1 cellular context compared by ENCODE assay signal in the genomic region with DNA sequence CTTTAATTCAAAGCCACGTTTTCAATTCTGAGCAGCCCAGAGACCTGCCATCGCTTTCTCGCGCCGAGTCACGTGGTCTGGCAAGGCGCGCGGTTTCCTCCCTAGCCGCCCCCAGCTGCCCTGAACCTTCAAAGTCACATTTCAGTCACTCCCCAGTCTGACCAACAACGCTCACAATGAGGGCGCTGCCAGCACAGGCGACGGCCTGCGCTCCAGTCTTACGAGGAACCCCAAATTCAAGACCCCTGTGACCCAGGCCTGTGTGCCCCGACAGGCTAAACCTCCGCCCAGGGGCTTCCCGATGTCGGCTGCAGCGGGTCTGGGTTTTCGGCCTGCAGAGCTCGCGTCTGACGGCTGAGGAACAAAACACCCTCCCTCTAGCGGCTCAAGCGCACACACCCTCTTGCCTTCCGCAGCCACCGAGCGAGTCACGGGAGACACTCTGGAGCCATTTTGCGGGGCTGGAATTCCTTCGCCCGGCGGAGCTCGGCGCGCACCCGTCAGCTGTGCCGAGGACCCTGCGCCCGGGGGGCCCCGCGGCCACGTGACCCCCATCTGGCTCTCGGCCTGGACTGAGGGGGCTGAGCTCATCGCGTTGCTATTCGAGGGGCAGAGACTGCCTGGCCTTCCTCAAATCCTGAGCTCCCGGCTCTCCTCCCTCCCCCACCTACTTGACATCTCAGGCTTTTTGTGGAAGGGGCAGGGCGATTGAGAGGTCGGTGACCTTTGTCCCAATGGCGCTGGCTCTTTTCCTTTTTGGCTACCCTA.
TF ChIP-seq lines count a peak whose summit lies in the region.

No MANE protein-coding gene starts in this region.

TF ChIP-seq in HepG2, 621 proteins besides CTCF, POLR2A, EP300 and RAD21 (continued from another document and continues in another):
- TF ChIP-seq NONO (IDR thresholded peaks at IDR 0.05): no peak
- TF ChIP-seq NONO (CRISPR knock-in tag; conservative IDR thresholded peaks at IDR 0.05): peak; percentile 86; the same call in 1 of the 2 replicates
- no peak for TF ChIP-seq CEBPB (IDR thresholded peaks at IDR 0.05; ENCODE audit: borderline replicate concordance, low read depth, low read length)
- no peak for TF ChIP-seq ZNF468 (CRISPR knock-in tag; IDR thresholded peaks at IDR 0.05)
- TF ChIP-seq, protein P1, sequence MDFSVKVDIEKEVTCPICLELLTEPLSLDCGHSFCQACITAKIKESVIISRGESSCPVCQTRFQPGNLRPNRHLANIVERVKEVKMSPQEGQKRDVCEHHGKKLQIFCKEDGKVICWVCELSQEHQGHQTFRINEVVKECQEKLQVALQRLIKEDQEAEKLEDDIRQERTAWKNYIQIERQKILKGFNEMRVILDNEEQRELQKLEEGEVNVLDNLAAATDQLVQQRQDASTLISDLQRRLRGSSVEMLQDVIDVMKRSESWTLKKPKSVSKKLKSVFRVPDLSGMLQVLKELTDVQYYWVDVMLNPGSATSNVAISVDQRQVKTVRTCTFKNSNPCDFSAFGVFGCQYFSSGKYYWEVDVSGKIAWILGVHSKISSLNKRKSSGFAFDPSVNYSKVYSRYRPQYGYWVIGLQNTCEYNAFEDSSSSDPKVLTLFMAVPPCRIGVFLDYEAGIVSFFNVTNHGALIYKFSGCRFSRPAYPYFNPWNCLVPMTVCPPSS (IDR thresholded peaks at IDR 0.05): no peak
- TF ChIP-seq, protein P2, sequence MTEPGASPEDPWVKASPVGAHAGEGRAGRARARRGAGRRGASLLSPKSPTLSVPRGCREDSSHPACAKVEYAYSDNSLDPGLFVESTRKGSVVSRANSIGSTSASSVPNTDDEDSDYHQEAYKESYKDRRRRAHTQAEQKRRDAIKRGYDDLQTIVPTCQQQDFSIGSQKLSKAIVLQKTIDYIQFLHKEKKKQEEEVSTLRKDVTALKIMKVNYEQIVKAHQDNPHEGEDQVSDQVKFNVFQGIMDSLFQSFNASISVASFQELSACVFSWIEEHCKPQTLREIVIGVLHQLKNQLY (CRISPR knock-in tag; IDR thresholded peaks at IDR 0.05): no peak
- TF ChIP-seq ZFP36L1 (CRISPR knock-in tag; IDR thresholded peaks at IDR 0.05): no peak
- TF ChIP-seq TBX2 (CRISPR knock-in tag; IDR thresholded peaks at IDR 0.05; ENCODE audit: borderline replicate concordance): peak; percentile 40; the same call in 1 of the 2 replicates
- peak; percentile 35; the same call in 1 of the 2 replicates for TF ChIP-seq KLF6 (CRISPR knock-in tag; IDR thresholded peaks at IDR 0.05)
- no peak; the same call in 1 of the 2 replicates for TF ChIP-seq NAIF1 (CRISPR knock-in tag; IDR thresholded peaks at IDR 0.05; ENCODE audit: borderline replicate concordance)
- TF ChIP-seq ZNF577 (CRISPR knock-in tag; IDR thresholded peaks at IDR 0.05; ENCODE audit: borderline replicate concordance, low read depth): no peak
- peak; percentile 64; the same call in 1 of the 2 replicates for TF ChIP-seq AKAP8 (CRISPR knock-in tag; IDR thresholded peaks at IDR 0.05)
- TF ChIP-seq ZNF850 (CRISPR knock-in tag; conservative IDR thresholded peaks at IDR 0.05): no peak
- peak; percentile 90; the same call in 1 of the 2 replicates for TF ChIP-seq ZNF775 (CRISPR knock-in tag; IDR thresholded peaks at IDR 0.05; ENCODE audit: borderline replicate concordance)
- TF ChIP-seq ZNF496 (CRISPR knock-in tag; IDR thresholded peaks at IDR 0.05; ENCODE audit: insufficient replicate concordance): no peak
- TF ChIP-seq HCFC1 (IDR thresholded peaks at IDR 0.05; ENCODE audit: low read depth, low read length): 0 out of 2 replicates have a peak, but pooled peaks have one; percentile 23
- TF ChIP-seq, protein P3, sequence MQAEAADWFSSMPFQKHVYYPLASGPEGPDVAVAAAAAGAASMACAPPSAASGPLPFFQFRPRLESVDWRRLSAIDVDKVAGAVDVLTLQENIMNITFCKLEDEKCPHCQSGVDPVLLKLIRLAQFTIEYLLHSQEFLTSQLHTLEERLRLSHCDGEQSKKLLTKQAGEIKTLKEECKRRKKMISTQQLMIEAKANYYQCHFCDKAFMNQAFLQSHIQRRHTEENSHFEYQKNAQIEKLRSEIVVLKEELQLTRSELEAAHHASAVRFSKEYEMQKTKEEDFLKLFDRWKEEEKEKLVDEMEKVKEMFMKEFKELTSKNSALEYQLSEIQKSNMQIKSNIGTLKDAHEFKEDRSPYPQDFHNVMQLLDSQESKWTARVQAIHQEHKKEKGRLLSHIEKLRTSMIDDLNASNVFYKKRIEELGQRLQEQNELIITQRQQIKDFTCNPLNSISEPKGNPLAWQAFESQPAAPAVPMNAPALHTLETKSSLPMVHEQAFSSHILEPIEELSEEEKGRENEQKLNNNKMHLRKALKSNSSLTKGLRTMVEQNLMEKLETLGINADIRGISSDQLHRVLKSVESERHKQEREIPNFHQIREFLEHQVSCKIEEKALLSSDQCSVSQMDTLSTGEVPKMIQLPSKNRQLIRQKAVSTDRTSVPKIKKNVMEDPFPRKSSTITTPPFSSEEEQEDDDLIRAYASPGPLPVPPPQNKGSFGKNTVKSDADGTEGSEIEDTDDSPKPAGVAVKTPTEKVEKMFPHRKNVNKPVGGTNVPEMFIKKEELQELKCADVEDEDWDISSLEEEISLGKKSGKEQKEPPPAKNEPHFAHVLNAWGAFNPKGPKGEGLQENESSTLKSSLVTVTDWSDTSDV (CRISPR knock-in tag; IDR thresholded peaks at IDR 0.05): 0 out of 2 replicates have a peak, but pooled peaks have one; percentile 76
- peak; percentile 81 for TF ChIP-seq PAF1 (CRISPR knock-in tag; IDR thresholded peaks at IDR 0.05)
- TF ChIP-seq, protein P4, sequence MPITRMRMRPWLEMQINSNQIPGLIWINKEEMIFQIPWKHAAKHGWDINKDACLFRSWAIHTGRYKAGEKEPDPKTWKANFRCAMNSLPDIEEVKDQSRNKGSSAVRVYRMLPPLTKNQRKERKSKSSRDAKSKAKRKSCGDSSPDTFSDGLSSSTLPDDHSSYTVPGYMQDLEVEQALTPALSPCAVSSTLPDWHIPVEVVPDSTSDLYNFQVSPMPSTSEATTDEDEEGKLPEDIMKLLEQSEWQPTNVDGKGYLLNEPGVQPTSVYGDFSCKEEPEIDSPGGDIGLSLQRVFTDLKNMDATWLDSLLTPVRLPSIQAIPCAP (CRISPR knock-in tag; IDR thresholded peaks at IDR 0.05; ENCODE audit: low read depth): no peak
- TF ChIP-seq CBX1 (IDR thresholded peaks at IDR 0.05; ENCODE audit: low read depth): peak; percentile 67
- TF ChIP-seq ZNF430 (CRISPR knock-in tag; IDR thresholded peaks at IDR 0.05): peak; percentile 76; the same call in 1 of the 2 replicates
- peak; percentile 91 for TF ChIP-seq ZMYM4 (CRISPR knock-in tag; IDR thresholded peaks at IDR 0.05)
- TF ChIP-seq KLF13 (CRISPR knock-in tag; IDR thresholded peaks at IDR 0.05): no peak
- no peak for TF ChIP-seq ZNF282 (IDR thresholded peaks at IDR 0.05; ENCODE audit: partially characterized antibody)
- no peak for TF ChIP-seq PHB2 (IDR thresholded peaks at IDR 0.05; ENCODE audit: partially characterized antibody)
- TF ChIP-seq, protein P5, sequence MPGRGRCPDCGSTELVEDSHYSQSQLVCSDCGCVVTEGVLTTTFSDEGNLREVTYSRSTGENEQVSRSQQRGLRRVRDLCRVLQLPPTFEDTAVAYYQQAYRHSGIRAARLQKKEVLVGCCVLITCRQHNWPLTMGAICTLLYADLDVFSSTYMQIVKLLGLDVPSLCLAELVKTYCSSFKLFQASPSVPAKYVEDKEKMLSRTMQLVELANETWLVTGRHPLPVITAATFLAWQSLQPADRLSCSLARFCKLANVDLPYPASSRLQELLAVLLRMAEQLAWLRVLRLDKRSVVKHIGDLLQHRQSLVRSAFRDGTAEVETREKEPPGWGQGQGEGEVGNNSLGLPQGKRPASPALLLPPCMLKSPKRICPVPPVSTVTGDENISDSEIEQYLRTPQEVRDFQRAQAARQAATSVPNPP (CRISPR knock-in tag; IDR thresholded peaks at IDR 0.05): peak; percentile 97; the same call in 1 of the 2 replicates
- no peak for TF ChIP-seq ZNF337 (CRISPR knock-in tag; IDR thresholded peaks at IDR 0.05; ENCODE audit: borderline replicate concordance, low read depth)
- no peak for TF ChIP-seq PITX1 (CRISPR knock-in tag; IDR thresholded peaks at IDR 0.05)
- TF ChIP-seq ZNF17 (CRISPR knock-in tag; IDR thresholded peaks at IDR 0.05): 0 out of 2 replicates have a peak, but pooled peaks have one; percentile 44
- no peak for TF ChIP-seq CBX2 (IDR thresholded peaks at IDR 0.05; ENCODE audit: low read depth, low read length)
- no peak for TF ChIP-seq CBX2 (CRISPR knock-in tag; IDR thresholded peaks at IDR 0.05; ENCODE audit: low read depth)
- TF ChIP-seq, protein P6, sequence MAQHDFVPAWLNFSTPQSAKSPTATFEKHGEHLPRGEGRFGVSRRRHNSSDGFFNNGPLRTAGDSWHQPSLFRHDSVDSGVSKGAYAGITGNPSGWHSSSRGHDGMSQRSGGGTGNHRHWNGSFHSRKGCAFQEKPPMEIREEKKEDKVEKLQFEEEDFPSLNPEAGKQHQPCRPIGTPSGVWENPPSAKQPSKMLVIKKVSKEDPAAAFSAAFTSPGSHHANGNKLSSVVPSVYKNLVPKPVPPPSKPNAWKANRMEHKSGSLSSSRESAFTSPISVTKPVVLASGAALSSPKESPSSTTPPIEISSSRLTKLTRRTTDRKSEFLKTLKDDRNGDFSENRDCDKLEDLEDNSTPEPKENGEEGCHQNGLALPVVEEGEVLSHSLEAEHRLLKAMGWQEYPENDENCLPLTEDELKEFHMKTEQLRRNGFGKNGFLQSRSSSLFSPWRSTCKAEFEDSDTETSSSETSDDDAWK (CRISPR knock-in tag; IDR thresholded peaks at IDR 0.05): no peak
- peak; percentile 64; the same call in 1 of the 2 replicates for TF ChIP-seq ZNF766 (CRISPR knock-in tag; IDR thresholded peaks at IDR 0.05; ENCODE audit: borderline replicate concordance)
- TF ChIP-seq SOX13 (IDR thresholded peaks at IDR 0.05): no peak
- TF ChIP-seq SOX13 (CRISPR knock-in tag; conservative IDR thresholded peaks at IDR 0.05 in 1 of 2, IDR thresholded peaks at IDR 0.05 in 1 of 2): no peak
- no peak; the same call in 1 of the 2 replicates for TF ChIP-seq KMT2A (CRISPR knock-in tag; IDR thresholded peaks at IDR 0.05)
- TF ChIP-seq, protein P7, sequence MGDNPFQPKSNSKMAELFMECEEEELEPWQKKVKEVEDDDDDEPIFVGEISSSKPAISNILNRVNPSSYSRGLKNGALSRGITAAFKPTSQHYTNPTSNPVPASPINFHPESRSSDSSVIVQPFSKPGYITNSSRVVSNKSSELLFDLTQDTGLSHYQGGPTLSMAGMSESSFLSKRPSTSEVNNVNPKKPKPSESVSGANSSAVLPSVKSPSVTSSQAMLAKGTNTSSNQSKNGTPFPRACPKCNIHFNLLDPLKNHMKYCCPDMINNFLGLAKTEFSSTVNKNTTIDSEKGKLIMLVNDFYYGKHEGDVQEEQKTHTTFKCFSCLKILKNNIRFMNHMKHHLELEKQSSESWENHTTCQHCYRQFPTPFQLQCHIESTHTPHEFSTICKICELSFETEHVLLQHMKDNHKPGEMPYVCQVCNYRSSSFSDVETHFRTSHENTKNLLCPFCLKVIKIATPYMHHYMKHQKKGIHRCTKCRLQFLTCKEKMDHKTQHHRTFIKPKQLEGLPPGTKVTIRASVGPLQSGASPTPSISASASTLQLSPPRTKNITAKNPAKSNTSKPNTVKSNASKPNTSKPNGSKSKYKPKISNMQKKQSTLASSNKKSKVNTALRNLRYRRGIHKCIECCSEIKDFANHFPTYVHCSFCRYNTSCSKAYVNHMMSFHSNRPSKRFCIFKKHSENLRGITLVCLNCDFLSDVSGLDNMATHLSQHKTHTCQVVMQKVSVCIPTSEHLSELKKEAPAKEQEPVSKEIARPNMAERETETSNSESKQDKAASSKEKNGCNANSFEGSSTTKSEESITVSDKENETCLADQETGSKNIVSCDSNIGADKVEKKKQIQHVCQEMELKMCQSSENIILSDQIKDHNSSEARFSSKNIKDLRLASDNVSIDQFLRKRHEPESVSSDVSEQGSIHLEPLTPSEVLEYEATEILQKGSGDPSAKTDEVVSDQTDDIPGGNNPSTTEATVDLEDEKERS (CRISPR knock-in tag; IDR thresholded peaks at IDR 0.05): peak; percentile 74; the same call in 1 of the 2 replicates
- no peak for TF ChIP-seq ZBTB1 (CRISPR knock-in tag; IDR thresholded peaks at IDR 0.05; ENCODE audit: borderline replicate concordance)
- TF ChIP-seq, protein P8, sequence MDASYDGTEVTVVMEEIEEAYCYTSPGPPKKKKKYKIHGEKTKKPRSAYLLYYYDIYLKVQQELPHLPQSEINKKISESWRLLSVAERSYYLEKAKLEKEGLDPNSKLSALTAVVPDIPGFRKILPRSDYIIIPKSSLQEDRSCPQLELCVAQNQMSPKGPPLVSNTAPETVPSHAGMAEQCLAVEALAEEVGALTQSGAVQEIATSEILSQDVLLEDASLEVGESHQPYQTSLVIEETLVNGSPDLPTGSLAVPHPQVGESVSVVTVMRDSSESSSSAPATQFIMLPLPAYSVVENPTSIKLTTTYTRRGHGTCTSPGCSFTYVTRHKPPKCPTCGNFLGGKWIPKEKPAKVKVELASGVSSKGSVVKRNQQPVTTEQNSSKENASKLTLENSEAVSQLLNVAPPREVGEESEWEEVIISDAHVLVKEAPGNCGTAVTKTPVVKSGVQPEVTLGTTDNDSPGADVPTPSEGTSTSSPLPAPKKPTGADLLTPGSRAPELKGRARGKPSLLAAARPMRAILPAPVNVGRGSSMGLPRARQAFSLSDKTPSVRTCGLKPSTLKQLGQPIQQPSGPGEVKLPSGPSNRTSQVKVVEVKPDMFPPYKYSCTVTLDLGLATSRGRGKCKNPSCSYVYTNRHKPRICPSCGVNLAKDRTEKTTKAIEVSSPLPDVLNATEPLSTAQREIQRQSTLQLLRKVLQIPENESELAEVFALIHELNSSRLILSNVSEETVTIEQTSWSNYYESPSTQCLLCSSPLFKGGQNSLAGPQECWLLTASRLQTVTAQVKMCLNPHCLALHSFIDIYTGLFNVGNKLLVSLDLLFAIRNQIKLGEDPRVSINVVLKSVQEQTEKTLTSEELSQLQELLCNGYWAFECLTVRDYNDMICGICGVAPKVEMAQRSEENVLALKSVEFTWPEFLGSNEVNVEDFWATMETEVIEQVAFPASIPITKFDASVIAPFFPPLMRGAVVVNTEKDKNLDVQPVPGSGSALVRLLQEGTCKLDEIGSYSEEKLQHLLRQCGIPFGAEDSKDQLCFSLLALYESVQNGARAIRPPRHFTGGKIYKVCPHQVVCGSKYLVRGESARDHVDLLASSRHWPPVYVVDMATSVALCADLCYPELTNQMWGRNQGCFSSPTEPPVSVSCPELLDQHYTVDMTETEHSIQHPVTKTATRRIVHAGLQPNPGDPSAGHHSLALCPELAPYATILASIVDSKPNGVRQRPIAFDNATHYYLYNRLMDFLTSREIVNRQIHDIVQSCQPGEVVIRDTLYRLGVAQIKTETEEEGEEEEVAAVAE (CRISPR knock-in tag; IDR thresholded peaks at IDR 0.05; ENCODE audit: borderline replicate concordance): no peak
- TF ChIP-seq ZNF446 (CRISPR knock-in tag; IDR thresholded peaks at IDR 0.05): peak; percentile 70; the same call in 1 of the 2 replicates
- TF ChIP-seq MTA1 (CRISPR knock-in tag; IDR thresholded peaks at IDR 0.05; ENCODE audit: borderline replicate concordance): peak; percentile 82; the same call in 1 of the 2 replicates
- no peak for TF ChIP-seq ZNF7 (CRISPR knock-in tag; IDR thresholded peaks at IDR 0.05)
- no peak for TF ChIP-seq SRSF4 (IDR thresholded peaks at IDR 0.05; ENCODE audit: low read depth, low read length, poor library complexity, severe bottlenecking)
- no peak for TF ChIP-seq ZNF776 (CRISPR knock-in tag; IDR thresholded peaks at IDR 0.05)
- TF ChIP-seq TSC22D2 (CRISPR knock-in tag; IDR thresholded peaks at IDR 0.05; ENCODE audit: borderline replicate concordance): no peak
- no peak; the same call in 1 of the 2 replicates for TF ChIP-seq THAP11 (CRISPR knock-in tag; IDR thresholded peaks at IDR 0.05)
- TF ChIP-seq ZNF30 (CRISPR knock-in tag; IDR thresholded peaks at IDR 0.05): 0 out of 2 replicates have a peak, but pooled peaks have one; percentile 78
- TF ChIP-seq REXO4 (CRISPR knock-in tag; IDR thresholded peaks at IDR 0.05; ENCODE audit: borderline replicate concordance): no peak
- 0 out of 2 replicates have a peak, but pooled peaks have one; percentile 50 for TF ChIP-seq HNRNPL (IDR thresholded peaks at IDR 0.05; ENCODE audit: low read depth, low read length)
- no peak for TF ChIP-seq SMARCE1 (IDR thresholded peaks at IDR 0.05; ENCODE audit: borderline replicate concordance)
